In genomic region chr9:128051932-128052734, GRCh38 we compare ENCODE assay signal across 20 cellular contexts. TPM values are rescaled to one million over a fixed set of nuclear protein-coding genes. Genes with fewer than 3 reads are reported as not detected.
A peak's percentile ranks its signal among the peaks of the same experiment; 100 is the strongest.
DNase-seq lines count a peak whose midpoint lies in the region; ATAC-seq, FAIRE-seq and TF ChIP-seq lines count a peak whose summit lies in the region.
"Had no signal": no experiment of that assay in that cellular context is flagged by ENCODE, and none has a peak within 500 bp of the region (broad histone marks: within the 10 kb centered on the region; RNA-seq: fewer than 3 reads in every experiment).

No MANE protein-coding gene starts in this region.

- H3K4me1 ChIP-seq in SJCRH30 (peaks cover 39% of the 10 kb centered on the region), iPS-15b (ENCODE audit: control insufficient read depth, insufficient read depth, low read length) (peaks cover 11% of the 10 kb centered on the region)

- no peak for FAIRE-seq in GM12892 (lab: Jason Lieb, UNC)

- peak overlapping the region; percentile 24 for H3K9ac ChIP-seq in iPS-15b (ENCODE audit: low read depth, low read length)

- peaks cover 23% of the 10 kb centered on the region; the same call in 1 of the 2 replicates for H3K27me3 ChIP-seq in SJCRH30
- H3K27me3 ChIP-seq in iPS-15b (ENCODE audit: control insufficient read depth, insufficient read depth, low read length), result no peaks in the 10 kb centered on the region
- H3K27me3 ChIP-seq: left lung, testis had no signal

- H3K27ac ChIP-seq in SJCRH30, result no peak overlapping the region
- H3K27ac ChIP-seq: testis had no signal

- no peak for TF ChIP-seq POLR2A in GM12892 (IDR thresholded peaks at IDR 0.05; ENCODE audit: low read depth, low read length)

- H3K4me3 ChIP-seq in SJCRH30 (no peak overlapping the region), iPS-15b (ENCODE audit: low read depth, low read length) (no peak overlapping the region)
- H3K4me3 ChIP-seq: left lung, testis had no signal

- H3K36me3 ChIP-seq in SJCRH30 (no peaks in the 10 kb centered on the region), iPS-15b (ENCODE audit: control insufficient read depth, insufficient read depth, low read length) (no peaks in the 10 kb centered on the region)
- H3K36me3 ChIP-seq: left lung had no signal

- ATAC-seq in HG02970 (IDR thresholded peaks at IDR 0.05; ENCODE audit: low FRiP score, unreplicated experiment) (no peak), GM21526 (IDR thresholded peaks at IDR 0.05; ENCODE audit: low FRiP score, unreplicated experiment) (no peak)
- ATAC-seq: activated CD8-positive, alpha-beta memory T cell treated with anti-CD3 and anti-CD28 coated beads, Interleukin-2, amount 10 ng/mL, durations not matched to agents 7 days and 5 days; left lung had no signal

- H3K9me3 ChIP-seq in SJCRH30 (replicated peaks) (no peaks in the 10 kb centered on the region), iPS-15b (ENCODE audit: control insufficient read depth, insufficient read depth, low read length) (no peaks in the 10 kb centered on the region)
- H3K9me3 ChIP-seq: Caco-2, left lung, testis had no signal

- DNase-seq in HPDE6-E6E7 (ENCODE audit: extremely low spot score) (peak; percentile 65), SJCRH30 (peak; percentile 46 to 59), renal cortical epithelial cell (ENCODE audit: low read depth) (peak; percentile 22), NCI-H2107 (lab: John Stamatoyannopoulos, UW) (no peak), GM12892 (ENCODE audit: insufficient read length) (no peak)
- DNase-seq: activated CD8-positive, alpha-beta memory T cell treated with anti-CD3 and anti-CD28 coated beads, Interleukin-2, amount 10 ng/mL, durations not matched to agents 7 days and 5 days; central memory CD4-positive, alpha-beta T cell; effector memory CD4-positive, alpha-beta T cell; GF-D8; Karpas-422; left lung; naive B cell; NCI-H1436 treated with DMSO at 0.1 percent for 48 hours; NCI-H446 treated with DMSO at 0.1 percent for 48 hours; stimulated activated CD4-positive, alpha-beta T cell treated with anti-CD3 and anti-CD28 coated beads, Interleukin-4, amount 100 ng/mL, for 24 hours; testis had no signal

RNA-seq across cellular contexts. Expression of gene NAIF1, which starts 15.0 kb away (rescaled TPM):
- 8.5 and 9.0 TPM in 2 replicates for total RNA-seq in SJCRH30 (2014; rRNA removed; shearing (Covaris generic))
- total RNA-seq in renal cortical epithelial cell, result 7.6 and 13.5 TPM in 2 replicates
- polyA plus RNA-seq in GM12892 (2012; ENCODE audit: missing spikeins), result 6.5 TPM

RNA-seq across cellular contexts. Expression of gene SLC25A25, which starts 15.9 kb away (rescaled TPM):
- total RNA-seq in SJCRH30 (2014; rRNA removed; shearing (Covaris generic)), result 24.1 and 29.3 TPM in 2 replicates
- 9.8 and 12.3 TPM in 2 replicates for total RNA-seq in renal cortical epithelial cell
- polyA plus RNA-seq in GM12892 (2012; ENCODE audit: missing spikeins), result 5.8 TPM

Comparison
In these comparisons a context has a peak if more than half of its experiments do, and no peak if none do; other contexts are left out.
1. DNase-seq: peak in HPDE6-E6E7 (single experiment), SJCRH30 (2 of 2) and renal cortical epithelial cell (single experiment); none in NCI-H2107 (single experiment) and GM12892 (single experiment).